In the genomic region with DNA sequence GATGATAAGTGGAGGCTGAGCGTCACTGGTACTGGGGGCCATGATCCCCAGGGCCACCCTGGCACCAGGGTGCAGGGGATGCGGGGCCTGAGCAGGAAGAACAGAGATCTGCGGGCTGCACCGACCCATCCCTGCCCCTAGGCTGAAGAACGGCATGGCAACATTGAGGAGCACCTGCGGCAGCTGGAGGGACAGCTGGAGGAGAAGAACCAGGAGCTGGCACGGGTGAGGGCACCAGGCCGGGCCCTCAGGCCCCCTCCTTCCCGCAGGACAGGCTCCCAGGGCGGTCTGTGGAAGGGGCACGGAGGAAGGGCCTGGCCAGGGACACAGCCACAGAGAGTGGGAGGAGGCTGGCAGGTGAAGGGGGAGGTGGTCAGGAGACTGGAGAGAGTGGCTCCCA, we compare ENCODE assay signal across 21 cellular contexts. TPM values are rescaled to one million over a fixed set of nuclear protein-coding genes. Genes with fewer than 3 reads are reported as not detected.
"Had no signal": no experiment of that assay in that cellular context is flagged by ENCODE, and none has a peak within 500 bp of the region (broad histone marks: within the 10 kb centered on the region; RNA-seq: fewer than 3 reads in every experiment).

No MANE protein-coding gene starts in this region.

- H3K4me3 ChIP-seq: esophagus muscularis mucosa, left ventricle myocardium inferior, right atrium auricular region, skin epidermis, tibial nerve, vagina had no signal

- DNase-seq: activated CD4-positive, alpha-beta memory T cell treated with anti-CD3 and anti-CD28 coated beads, Interleukin-2, amount 10 ng/mL, durations not matched to agents 7 days and 5 days; activated effector memory CD4-positive, alpha-beta T cell treated with Interleukin-2 at 50 U/mL for 16 hours; activated naive CD4-positive, alpha-beta T cell treated with anti-CD3 and anti-CD28 coated beads, Interleukin-2, amount 50 U/mL, for 16 hours; activated T-cell treated with anti-CD3 and anti-CD28 coated beads, Interleukin-2, amount 50 U/mL, for 24 hours; hippocampal formation; left ventricle myocardium inferior; naive thymus-derived CD8-positive, alpha-beta T cell; occipital lobe; stimulated activated CD4-positive, alpha-beta T cell treated with anti-CD3 and anti-CD28 coated beads, Interleukin-15, amount 100 ng/mL, for 24 hours; stimulated activated CD4-positive, alpha-beta T cell treated with anti-CD3 and anti-CD28 coated beads, Interleukin-4, amount 100 ng/mL, for 24 hours; stimulated activated naive CD4-positive, alpha-beta T cell treated with Interleukin-2 at 50 U/mL for 16 hours; WERI-Rb-1 had no signal

- H3K4me3 Mint-ChIP-seq: activated CD4-positive, alpha-beta memory T cell treated with anti-CD3 and anti-CD28 coated beads, Interleukin-2, amount 10 ng/mL, durations not matched to agents 7 days and 5 days; activated T-cell treated with anti-CD3 and anti-CD28 coated beads, Interleukin-2, amount 50 U/mL, for 24 hours; memory B cell; naive thymus-derived CD8-positive, alpha-beta T cell had no signal

- H3K27ac ChIP-seq: esophagus muscularis mucosa, left ventricle myocardium inferior, right atrium auricular region, skin epidermis, tibial nerve, vagina, WERI-Rb-1 had no signal

- H3K36me3 Mint-ChIP-seq: memory B cell; naive thymus-derived CD8-positive, alpha-beta T cell had no signal

- H3K36me3 ChIP-seq: tibial nerve, vagina had no signal

- H3K27me3 ChIP-seq: esophagus muscularis mucosa, right atrium auricular region, tibial nerve, vagina had no signal

- H3K9me3 Mint-ChIP-seq: activated CD4-positive, alpha-beta memory T cell treated with anti-CD3 and anti-CD28 coated beads, Interleukin-2, amount 10 ng/mL, durations not matched to agents 7 days and 5 days; activated T-cell treated with anti-CD3 and anti-CD28 coated beads, Interleukin-2, amount 50 U/mL, for 24 hours; memory B cell; naive thymus-derived CD8-positive, alpha-beta T cell had no signal

- H3K27ac Mint-ChIP-seq: activated CD4-positive, alpha-beta memory T cell treated with anti-CD3 and anti-CD28 coated beads, Interleukin-2, amount 10 ng/mL, durations not matched to agents 7 days and 5 days; activated T-cell treated with anti-CD3 and anti-CD28 coated beads, Interleukin-2, amount 50 U/mL, for 24 hours; memory B cell; naive thymus-derived CD8-positive, alpha-beta T cell had no signal

- H3K9me3 ChIP-seq: esophagus muscularis mucosa, left ventricle myocardium inferior, right atrium auricular region, tibial nerve, vagina had no signal

- H3K4me1 ChIP-seq: tibial nerve, vagina had no signal

- H3K4me1 Mint-ChIP-seq: memory B cell had no signal

RNA-seq across cellular contexts. Expression of gene MYOG, which starts 37.7 kb away (rescaled TPM):
- total RNA-seq: activated CD4-positive, alpha-beta memory T cell treated with anti-CD3 and anti-CD28 coated beads, Interleukin-2, amount 10 ng/mL, durations not matched to agents 7 days and 5 days; esophagus muscularis mucosa; kidney epithelial cell; left ventricle myocardium inferior; mucosa of gallbladder; naive thymus-derived CD8-positive, alpha-beta T cell; occipital lobe; posterior vena cava; right atrium auricular region; tibial nerve; vagina had no signal
- polyA plus RNA-seq: naive thymus-derived CD8-positive, alpha-beta T cell had no signal
